In the genomic region with DNA sequence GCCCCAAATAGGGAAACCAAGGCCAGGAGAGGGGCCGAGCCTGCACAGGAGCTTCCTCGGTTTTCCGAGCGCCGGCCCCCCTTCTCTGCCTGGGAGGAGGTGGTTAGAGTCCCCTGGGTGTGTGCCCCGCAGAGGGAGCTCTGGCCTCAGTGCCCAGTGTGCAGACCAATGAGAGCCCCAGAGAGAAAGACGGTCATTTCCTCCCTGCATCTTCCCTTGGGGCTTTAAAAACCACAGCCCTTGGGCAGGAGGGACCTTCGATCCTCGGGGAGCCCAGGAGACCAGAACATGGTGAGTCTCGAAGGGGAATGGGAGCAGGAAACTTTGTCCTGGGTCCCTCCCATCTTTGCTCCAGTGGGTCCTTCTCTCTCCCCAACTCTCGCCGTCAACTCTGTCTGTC, we compare ENCODE assay signal across 12 cellular contexts. TPM values are rescaled to one million over a fixed set of nuclear protein-coding genes. Genes with fewer than 3 reads are reported as not detected.
DNase-seq lines count a peak whose midpoint lies in the region; ATAC-seq, FAIRE-seq and TF ChIP-seq lines count a peak whose summit lies in the region.
"Had no signal": no experiment of that assay in that cellular context is flagged by ENCODE, and none has a peak within 500 bp of the region (broad histone marks: within the 10 kb centered on the region; RNA-seq: fewer than 3 reads in every experiment).

Gene C5AR1 (plus strand): TSS at position 254 of the 400 bp plus-strand sequence. CDS start 35 bp downstream, at position 289.

- H3K27ac ChIP-seq in GM23248 (no peak within 1 kb of the TSS), GM12878 (ENCODE audit: control insufficient read depth, insufficient read depth) (no peak within 1 kb of the TSS), right lobe of liver (peak within 1 kb of the TSS; percentile 36 to 55 (median 49)), subcutaneous abdominal adipose tissue (ENCODE audit: low read depth, low read length) (peak within 1 kb of the TSS; percentile 30), kidney (ENCODE audit: low read depth in 2 of 2, low read length in 2 of 2) (no peak within 1 kb of the TSS)

- CTCF ChIA-PET in GM12878 (lab: Yijun Ruan, JAX): interaction anchor here (0.7 to 2.1 kb wide), 3 partner anchors 8 to 42 kb away, joined by 5 to 16 read pairs (median 5); no protein-coding TSS in a partner anchor

- WGBS in GM23248 (ENCODE audit: low coverage in 1 of 2, low lambda C conversion rate in 2 of 2, missing lambda C conversion rate in 2 of 2), 2 experiments: 48 to 66% methylated on average over 11 to 12 of the region's 12 CpGs
- WGBS in GM12878 (ENCODE audit: insufficient coverage, insufficient replicate concordance, low lambda C conversion rate, missing lambda C conversion rate): 8% methylated on average over 12 of the region's 12 CpGs
- WGBS in right lobe of liver (ENCODE audit: insufficient coverage, low coverage, low lambda C conversion rate, missing lambda C conversion rate): 43% methylated on average over 9 of the region's 12 CpGs

- no peaks in the 10 kb centered on the region for H3K9me3 ChIP-seq in GM23248 (ENCODE audit: low read depth)
- no peaks in the 10 kb centered on the region; the same call in 2 of the 3 replicates for H3K9me3 ChIP-seq in GM12878 (replicated peaks; ENCODE audit: control insufficient read depth, insufficient read depth, low read length)
- H3K9me3 ChIP-seq in right lobe of liver: no peaks in the 10 kb centered on the region
- H3K9me3 ChIP-seq in subcutaneous abdominal adipose tissue (ENCODE audit: control insufficient read depth in 5 of 5, low read length in 5 of 5): no peaks in the 10 kb centered on the region
- H3K9me3 ChIP-seq in kidney (ENCODE audit: control insufficient read depth in 1 of 2, low read length in 2 of 2): no peaks in the 10 kb centered on the region
- H3K9me3 ChIP-seq: Peyer's patch had no signal

- SMC1A ChIA-PET in GM12878 (lab: Charles Lee; ENCODE audit: uncharacterized antibody, unreplicated experiment): interaction anchor here (1.3 to 1.6 kb wide), 2 partner anchors 12 to 82 kb away, joined by 3 to 4 read pairs; no protein-coding TSS in a partner anchor

- TF ChIP-seq RAD21 in GM12878 (IDR thresholded peaks at IDR 0.05; ENCODE audit: insufficient read depth, low read depth, low read length): no peak

- BruUV-seq in GM12878 (replicated peaks; lab: Mats Ljungman, UMichigan): no TSS peak

- H3K4me3 ChIP-seq in GM23248 (no peak within 1 kb of the TSS), GM12878 (no peak within 1 kb of the TSS), right lobe of liver (peak within 1 kb of the TSS in 1 of 3 donors; percentile 18), subcutaneous abdominal adipose tissue (ENCODE audit: low read depth in 1 of 5, low read length in 5 of 5) (peak within 1 kb of the TSS; percentile 34 to 68 (median 51)), kidney (ENCODE audit: low read length in 2 of 2) (no peak within 1 kb of the TSS)

- no peak for FAIRE-seq in GM12878 (lab: Jason Lieb, UNC)
- FAIRE-seq in kidney (lab: Jason Lieb, UNC): no peak
- FAIRE-seq: keratinocyte had no signal

- POLR2A ChIA-PET in GM12878 (lab: Charles Lee): interaction anchor here (0.7 kb wide), 2 partner anchors 28 to 684 kb away, joined by 3 to 5 read pairs; no protein-coding TSS in a partner anchor

- in situ Hi-C loops in GM23248 (cut with MboI): no loop called here
- in situ Hi-C loops in GM12878 (cut with MboI): no loop called here

- H3K36me3 ChIP-seq in GM23248 (ENCODE audit: low read depth): no peaks in the 10 kb centered on the region
- H3K36me3 ChIP-seq in GM12878 (ENCODE audit: control insufficient read depth in 2 of 2, insufficient read depth in 2 of 2, low read length in 1 of 2): no peaks in the 10 kb centered on the region; a peak in 1 of 4 replicates
- no peaks in the 10 kb centered on the region for H3K36me3 ChIP-seq in right lobe of liver
- no peaks in the 10 kb centered on the region for H3K36me3 ChIP-seq in subcutaneous abdominal adipose tissue (ENCODE audit: control insufficient read depth in 5 of 5, insufficient read depth in 5 of 5, low read length in 5 of 5)
- H3K36me3 ChIP-seq in kidney (ENCODE audit: control insufficient read depth in 1 of 2, insufficient read depth in 2 of 2, low read length in 2 of 2): no peaks in the 10 kb centered on the region
- H3K36me3 ChIP-seq: Peyer's patch had no signal

- H3K27me3 ChIP-seq in GM23248 (replicated peaks; ENCODE audit: insufficient read depth) (no peaks in the 10 kb centered on the region), GM12878 (replicated peaks in 1 of 2; ENCODE audit: control insufficient read depth in 2 of 2, insufficient read depth in 2 of 2, low read length in 1 of 2) (no peaks in the 10 kb centered on the region), right lobe of liver (no peaks in the 10 kb centered on the region), subcutaneous abdominal adipose tissue (ENCODE audit: control insufficient read depth in 5 of 5, insufficient read depth in 4 of 5, low read length in 5 of 5) (no peaks in the 10 kb centered on the region)
- H3K27me3 ChIP-seq: Peyer's patch had no signal

- no peak for DNase-seq in GM23248
- no peak for DNase-seq in GM12878 (ENCODE audit: low read depth, low spot score)
- peak in 2 of 3 donors; percentile 66 to 70 for DNase-seq in right lobe of liver
- no peak for DNase-seq in NCI-H2107 treated with DMSO at 0.1 percent for 48 hours (lab: John Stamatoyannopoulos, UW; ENCODE audit: unreplicated experiment)
- DNase-seq in COLO668 (lab: John Stamatoyannopoulos, UW; ENCODE audit: unreplicated experiment): no peak
- DNase-seq in kidney: no peak
- DNase-seq: activated CD4-positive, CD25-positive, alpha-beta regulatory T cell; NCI-H2081 treated with DMSO at 0.1 percent for 48 hours had no signal

- intact Hi-C loops in GM12878 (cut with micrococcal nuclease; ENCODE audit: unreplicated experiment): no loop called here
- intact Hi-C loops in right lobe of liver (cut with DNase I): no loop called here
- intact Hi-C loops in kidney (cut with DNase I): no loop called here

- H3K79me2 ChIP-seq in GM23248 (ENCODE audit: insufficient read depth): no peaks in the 10 kb centered on the region
- H3K79me2 ChIP-seq in GM12878 (ENCODE audit: control insufficient read depth, insufficient read depth, low read length): no peaks in the 10 kb centered on the region

- RAD21 ChIA-PET in GM12878 (lab: Charles Lee; ENCODE audit: unreplicated experiment): interaction anchor here (0.9 to 1.0 kb wide), 2 partner anchors 39 to 81 kb away, joined by 3 to 7 read pairs; partner anchors contain the start of gene DHX34

- no peaks in the 10 kb centered on the region for H3K9me2 ChIP-seq in GM23248 (ENCODE audit: insufficient read depth)

- peak; percentile 79 for ATAC-seq in GM12878
- peak in 3 of 4 donors; percentile 17 to 51 (median 45) for ATAC-seq in right lobe of liver
- no peak for ATAC-seq in GM21529 (IDR thresholded peaks at IDR 0.05; ENCODE audit: unreplicated experiment)

- TF ChIP-seq CTCF in GM12878 (IDR thresholded peaks at IDR 0.05 in 2 of 3, conservative IDR thresholded peaks at IDR 0.05 in 1 of 3; ENCODE audit: control insufficient read depth in 2 of 3, extremely low read depth in 1 of 3, insufficient read depth in 1 of 3, low read depth in 3 of 3, low read length in 3 of 3) (peak in 1 of 3 experiments; percentile 33; a peak in 2 of 6 replicates), right lobe of liver (IDR thresholded peaks at IDR 0.05) (no peak), kidney (IDR thresholded peaks at IDR 0.05; ENCODE audit: borderline replicate concordance, extremely low read depth, insufficient read depth) (no peak)

- H3K4me2 ChIP-seq in GM23248 (ENCODE audit: unreplicated experiment) (peak within 1 kb of the TSS; percentile 46), GM12878 (ENCODE audit: control insufficient read depth, insufficient read depth) (peak within 1 kb of the TSS; percentile 25; the same call in 1 of the 2 replicates)

- TF ChIP-seq POLR2A in GM12878 (IDR thresholded peaks at IDR 0.05; ENCODE audit: low read depth, low read length): no peak
- peak; percentile 47 for TF ChIP-seq POLR2A in right lobe of liver (IDR thresholded peaks at IDR 0.05)

- H2AFZ ChIP-seq in GM23248 (no peak within 1 kb of the TSS), GM12878 (ENCODE audit: control insufficient read depth, low read depth, low read length) (no peak within 1 kb of the TSS)

- TF ChIP-seq EP300 in GM12878 (IDR thresholded peaks at IDR 0.05; ENCODE audit: borderline replicate concordance in 1 of 2, control insufficient read depth in 1 of 2, low read depth in 2 of 2, low read length in 2 of 2): no peak

- H4K20me1 ChIP-seq in GM23248 (ENCODE audit: insufficient read depth) (no peaks in the 10 kb centered on the region), GM12878 (ENCODE audit: control insufficient read depth, insufficient read depth) (no peaks in the 10 kb centered on the region)

- H3K4me1 ChIP-seq in GM23248 (ENCODE audit: insufficient read depth) (peaks cover 16% of the 10 kb centered on the region), GM12878 (ENCODE audit: control insufficient read depth, insufficient read depth, low read length) (peaks cover 2% of the 10 kb centered on the region), right lobe of liver (peaks cover 0 to 14% (median under 1%) of the 10 kb centered on the region in 4 donors), subcutaneous abdominal adipose tissue (ENCODE audit: control insufficient read depth in 5 of 5, insufficient read depth in 5 of 5, low read length in 5 of 5) (peaks cover 0 to 31% (median 25%) of the 10 kb centered on the region in 5 donors), kidney (ENCODE audit: control insufficient read depth in 1 of 2, insufficient read depth in 1 of 2, low read depth in 1 of 2, low read length in 2 of 2) (no peaks in the 10 kb centered on the region)
- H3K4me1 ChIP-seq: Peyer's patch had no signal

- no peaks in the 10 kb centered on the region for H3F3A ChIP-seq in GM23248 (ENCODE audit: insufficient read depth)

- no peak within 1 kb of the TSS for H3K9ac ChIP-seq in GM23248
- no peak within 1 kb of the TSS for H3K9ac ChIP-seq in GM12878 (ENCODE audit: control insufficient read depth, insufficient read depth, low read length)
- peak within 1 kb of the TSS in 3 of 5 donors; percentile 6 to 38 (median 8) for H3K9ac ChIP-seq in subcutaneous abdominal adipose tissue (ENCODE audit: low read length in 5 of 5)
- no peak within 1 kb of the TSS for H3K9ac ChIP-seq in kidney (ENCODE audit: low read length in 2 of 2)

RNA-seq across cellular contexts. Expression of gene C5AR1, which starts in this region (rescaled TPM):
- total RNA-seq in GM23248 (2014; rRNA removed; shearing (Covaris generic)): 0.51 TPM in 1 of 2 replicates, not detected in the other
- 0.10 and 0.46 TPM in 2 replicates for polyA plus RNA-seq in GM23248 (2016; fragmentation: Nextera tagmentation; extraction: Ambion mirVana)
- 1.2 and 1.5 TPM in 2 replicates for total RNA-seq in GM12878 (2013; cell fraction: nucleolus; rRNA removed)
- total RNA-seq in GM12878 (2014; rRNA removed): 0.05 and 0.17 TPM in 2 replicates
- total RNA-seq in GM12878 (2014; rRNA removed; fragmentation: Illumina TruSeq; extraction: Trizol): 0.04 and 0.09 TPM in 2 replicates
- 0.13 and 0.26 TPM in 2 replicates for total RNA-seq in GM12878 (2021)
- polyA plus RNA-seq in GM12878 (2011; ENCODE audit: low read depth): 0.10 TPM
- 0.40 and 1.5 TPM in 2 replicates for polyA plus RNA-seq in GM12878 (2011; rRNA removed)
- polyA plus RNA-seq in GM12878 (2011; cell fraction: cytosol; rRNA removed): 1.1 and 1.3 TPM in 2 replicates
- polyA plus RNA-seq in GM12878 (2011; cell fraction: nucleus; rRNA removed): 0.55 and 1.2 TPM in 2 replicates
- polyA plus RNA-seq in GM12878 (2012): 0.32 and 0.46 TPM in 2 replicates
- 0.15 TPM in 1 of 2 replicates, not detected in the other for polyA plus RNA-seq in GM12878 (2014; fragmentation: Illumina TruSeq; extraction: Trizol)
- under 1 TPM; 0.07 to 0.19 TPM for polyA plus RNA-seq in GM12878 (2014; fragmentation: Nextera tagmentation; extraction: Ambion mirVana)
- 0.06 and 0.15 TPM in 2 replicates for polyA plus RNA-seq in GM12878 (2014; rRNA removed)
- under 1 TPM; 0.27 to 0.29 TPM for polyA plus RNA-seq in GM12878 (2016; fragmentation: Nextera tagmentation; extraction: Ambion mirVana)
- 0.67 and 1.9 TPM in 2 replicates for polyA minus RNA-seq in GM12878 (2011; rRNA and poly(A)+ RNA removed)
- polyA minus RNA-seq in GM12878 (2011; cell fraction: cytosol; rRNA and poly(A)+ RNA removed): 0.94 and 2.4 TPM in 2 replicates
- polyA minus RNA-seq in GM12878 (2011; cell fraction: nucleus; rRNA and poly(A)+ RNA removed): 0.12 and 0.19 TPM in 2 replicates
- total RNA-seq in right lobe of liver: 10 to 100 TPM in 1 of 6 experiments, 1 to 10 TPM in 5; 3.3 to 19.8 (median 5.9) TPM
- total RNA-seq in kidney: 26.6 TPM
- polyA plus RNA-seq in kidney (ENCODE audit: insufficient read depth, low read depth, low replicate concordance): 6.5 TPM

Comparison
In these comparisons a context has a peak if more than half of its experiments do, and no peak if none do; other contexts are left out.
1. DNase-seq: peak in right lobe of liver (2 of 3); none in GM23248 (single experiment), GM12878 (single experiment), NCI-H2107 treated with DMSO at 0.1 percent for 48 hours (single experiment), COLO668 (single experiment) and kidney (single experiment).
2. H3K27ac ChIP-seq: peak in right lobe of liver (3 of 3) and subcutaneous abdominal adipose tissue (single experiment); none in GM23248 (single experiment), GM12878 (single experiment) and kidney (0 of 2).
3. H3K4me3 ChIP-seq: peak in subcutaneous abdominal adipose tissue (5 of 5); none in GM23248 (single experiment), GM12878 (single experiment) and kidney (0 of 2).
4. H3K9ac ChIP-seq: peak in subcutaneous abdominal adipose tissue (3 of 5); none in GM23248 (single experiment), GM12878 (single experiment) and kidney (0 of 2).